Comparison of ENCODE assay signal across 1 cellular context in genomic region chr16:58461056-58461455, GRCh38.
TF ChIP-seq lines count a peak whose summit lies in the region.

No MANE protein-coding gene starts in this region.

TF ChIP-seq in IMR-90, 13 proteins besides CTCF, POLR2A, EP300 and RAD21 (continued from another document):
- TF ChIP-seq MAZ (IDR thresholded peaks at IDR 0.05; ENCODE audit: borderline replicate concordance, low read depth, low read length) (no peak), CHD1 (IDR thresholded peaks at IDR 0.05; ENCODE audit: low read depth, low read length) (no peak), NFE2L2 (IDR thresholded peaks at IDR 0.05; ENCODE audit: low read depth, low read length) (no peak), CEBPB (IDR thresholded peaks at IDR 0.05; ENCODE audit: low read depth, low read length) (no peak)
